ENCODE assay signal across 18 cellular contexts in genomic region chr13:98222081-98222554, GRCh38. TPM values are rescaled to one million over a fixed set of nuclear protein-coding genes. Genes with fewer than 3 reads are reported as not detected.
DNase-seq lines count a peak whose midpoint lies in the region; ATAC-seq lines count a peak whose summit lies in the region.
"Had no signal": no experiment of that assay in that cellular context is flagged by ENCODE, and none has a peak within 500 bp of the region (broad histone marks: within the 10 kb centered on the region; RNA-seq: fewer than 3 reads in every experiment).

No MANE protein-coding gene starts in this region.

- DNase-seq in AG08396 (ENCODE audit: low spot score) (peak; percentile 39), LoVo (ENCODE audit: low spot score) (peak; percentile 4), astrocyte of the hippocampus (ENCODE audit: low read depth, low spot score) (peak; percentile 62), lung microvascular endothelial cell (ENCODE audit: low read depth in 2 of 2) (peak; percentile 37 to 93), NCI-H1694 treated with DMSO at 0.1 percent for 48 hours (lab: John Stamatoyannopoulos, UW) (no peak), DMS153 treated with DMSO at 0.1 percent for 48 hours (lab: John Stamatoyannopoulos, UW; ENCODE audit: unreplicated experiment) (no peak), left lobe of liver (ENCODE audit: low spot score) (no peak)
- DNase-seq: activated CD4-positive, alpha-beta T cell treated with anti-CD3 and anti-CD28 coated beads, Interleukin-2, amount 50 U/mL, for 48 hours; left ventricle myocardium inferior; NCI-H1105; NCI-H82; stimulated activated CD4-positive, alpha-beta T cell treated with anti-CD3 and anti-CD28 coated beads, Interleukin-15, amount 100 ng/mL, for 24 hours; stimulated activated CD8-positive, alpha-beta memory T cell treated with anti-CD3 and anti-CD28 coated beads, Interleukin-4, amount 100 ng/mL, for 48 hours; uterus had no signal

- ATAC-seq in GM18873 (IDR thresholded peaks at IDR 0.05; ENCODE audit: low FRiP score, unreplicated experiment): no peak
- ATAC-seq in left lobe of liver: no peak
- ATAC-seq: GM12878 had no signal

RNA-seq across cellular contexts. Expression of gene RNF113B, which starts 45.0 kb away (rescaled TPM):
- not detected in 2 replicates for total RNA-seq in lung microvascular endothelial cell
- not detected for total RNA-seq in left lobe of liver
- total RNA-seq: activated T-helper 2 cell treated with anti-CD3 and anti-CD28 coated beads, Interferon-gamma antibody, Interleukin-2, Interleukin-4, amounts not matched to agents 10 μg/mL and 5 μg/mL and 100 μg/mL, durations not matched to agents 14 hours and 24 hours and 36 hours; GM12878; H1; left ventricle myocardium inferior; uterus had no signal

Comparison
In these comparisons a context has a peak if more than half of its experiments do, and no peak if none do; other contexts are left out.
1. DNase-seq: peak in AG08396 (single experiment), LoVo (single experiment), astrocyte of the hippocampus (single experiment) and lung microvascular endothelial cell (2 of 2); none in NCI-H1694 treated with DMSO at 0.1 percent for 48 hours (single experiment), DMS153 treated with DMSO at 0.1 percent for 48 hours (single experiment) and left lobe of liver (single experiment).